In genomic region chr11:34957606-34958005, GRCh38 we compare ENCODE assay signal across 2 cellular contexts.
TF ChIP-seq lines count a peak whose summit lies in the region.

No MANE protein-coding gene starts in this region.

TF ChIP-seq in liver, 16 proteins besides CTCF, POLR2A, EP300 and RAD21:
- TF ChIP-seq RXRA (IDR thresholded peaks at IDR 0.05) (peak in 1 of 2 donors; percentile 60), FOXA2 (IDR thresholded peaks at IDR 0.05) (peak; percentile 48), NR2F2 (IDR thresholded peaks at IDR 0.05) (no peak), JUND (IDR thresholded peaks at IDR 0.05) (peak in 1 of 2 donors; percentile 22), HNF4G (IDR thresholded peaks at IDR 0.05) (no peak), REST (IDR thresholded peaks at IDR 0.05) (no peak), HNF4A (conservative IDR thresholded peaks at IDR 0.05) (peak; percentile 25 to 51), FOXA1 (IDR thresholded peaks at IDR 0.05) (no peak), EGR1 (IDR thresholded peaks at IDR 0.05; ENCODE audit: low read depth in 2 of 2) (peak in 1 of 2 donors; percentile 43), GABPA (IDR thresholded peaks at IDR 0.05 in 1 of 2, conservative IDR thresholded peaks at IDR 0.05 in 1 of 2) (no peak), TAF1 (conservative IDR thresholded peaks at IDR 0.05) (no peak), YY1 (IDR thresholded peaks at IDR 0.05) (peak; percentile 89), SP1 (IDR thresholded peaks at IDR 0.05) (peak; percentile 49)
- TF ChIP-seq, protein P1, sequence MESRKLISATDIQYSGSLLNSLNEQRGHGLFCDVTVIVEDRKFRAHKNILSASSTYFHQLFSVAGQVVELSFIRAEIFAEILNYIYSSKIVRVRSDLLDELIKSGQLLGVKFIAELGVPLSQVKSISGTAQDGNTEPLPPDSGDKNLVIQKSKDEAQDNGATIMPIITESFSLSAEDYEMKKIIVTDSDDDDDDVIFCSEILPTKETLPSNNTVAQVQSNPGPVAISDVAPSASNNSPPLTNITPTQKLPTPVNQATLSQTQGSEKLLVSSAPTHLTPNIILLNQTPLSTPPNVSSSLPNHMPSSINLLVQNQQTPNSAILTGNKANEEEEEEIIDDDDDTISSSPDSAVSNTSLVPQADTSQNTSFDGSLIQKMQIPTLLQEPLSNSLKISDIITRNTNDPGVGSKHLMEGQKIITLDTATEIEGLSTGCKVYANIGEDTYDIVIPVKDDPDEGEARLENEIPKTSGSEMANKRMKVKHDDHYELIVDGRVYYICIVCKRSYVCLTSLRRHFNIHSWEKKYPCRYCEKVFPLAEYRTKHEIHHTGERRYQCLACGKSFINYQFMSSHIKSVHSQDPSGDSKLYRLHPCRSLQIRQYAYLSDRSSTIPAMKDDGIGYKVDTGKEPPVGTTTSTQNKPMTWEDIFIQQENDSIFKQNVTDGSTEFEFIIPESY (IDR thresholded peaks at IDR 0.05): no peak
- TF ChIP-seq, protein P2, sequence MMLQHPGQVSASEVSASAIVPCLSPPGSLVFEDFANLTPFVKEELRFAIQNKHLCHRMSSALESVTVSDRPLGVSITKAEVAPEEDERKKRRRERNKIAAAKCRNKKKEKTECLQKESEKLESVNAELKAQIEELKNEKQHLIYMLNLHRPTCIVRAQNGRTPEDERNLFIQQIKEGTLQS (IDR thresholded peaks at IDR 0.05): peak; percentile 10
- TF ChIP-seq, protein P3, sequence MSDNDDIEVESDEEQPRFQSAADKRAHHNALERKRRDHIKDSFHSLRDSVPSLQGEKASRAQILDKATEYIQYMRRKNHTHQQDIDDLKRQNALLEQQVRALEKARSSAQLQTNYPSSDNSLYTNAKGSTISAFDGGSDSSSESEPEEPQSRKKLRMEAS (IDR thresholded peaks at IDR 0.05): no peak

TF ChIP-seq in HepG2, 621 proteins besides CTCF, POLR2A, EP300 and RAD21:
- TF ChIP-seq NFYB (CRISPR knock-in tag; IDR thresholded peaks at IDR 0.05) (no peak), HOXA5 (CRISPR knock-in tag; IDR thresholded peaks at IDR 0.05) (no peak), MIXL1 (CRISPR knock-in tag; IDR thresholded peaks at IDR 0.05) (no peak), ZNF768 (CRISPR knock-in tag; IDR thresholded peaks at IDR 0.05) (no peak), NR3C1 (CRISPR knock-in tag; IDR thresholded peaks at IDR 0.05) (no peak), REPIN1 (CRISPR knock-in tag; IDR thresholded peaks at IDR 0.05; ENCODE audit: borderline replicate concordance, low read depth) (no peak), TBL1XR1 (IDR thresholded peaks at IDR 0.05; ENCODE audit: borderline replicate concordance, low read length, partially characterized antibody) (no peak), MAF1 (CRISPR knock-in tag; IDR thresholded peaks at IDR 0.05; ENCODE audit: borderline replicate concordance) (no peak), RAD51 (IDR thresholded peaks at IDR 0.05; ENCODE audit: borderline replicate concordance) (no peak), PAWR (CRISPR knock-in tag; IDR thresholded peaks at IDR 0.05; ENCODE audit: borderline replicate concordance) (no peak), ELF3 (CRISPR knock-in tag; IDR thresholded peaks at IDR 0.05) (no peak), CHD2 (IDR thresholded peaks at IDR 0.05; ENCODE audit: low read depth, low read length) (no peak), SETDB1 (CRISPR knock-in tag; IDR thresholded peaks at IDR 0.05; ENCODE audit: borderline replicate concordance) (no peak), EEA1 (CRISPR knock-in tag; IDR thresholded peaks at IDR 0.05; ENCODE audit: borderline replicate concordance) (no peak), NRL (CRISPR knock-in tag; IDR thresholded peaks at IDR 0.05; ENCODE audit: borderline replicate concordance) (no peak), MED1 (CRISPR knock-in tag; IDR thresholded peaks at IDR 0.05) (no peak), RBM39 (IDR thresholded peaks at IDR 0.05; ENCODE audit: low read depth, low read length, poor library complexity, severe bottlenecking) (no peak), HIVEP1 (CRISPR knock-in tag; IDR thresholded peaks at IDR 0.05) (no peak)
- TF ChIP-seq, protein P4, sequence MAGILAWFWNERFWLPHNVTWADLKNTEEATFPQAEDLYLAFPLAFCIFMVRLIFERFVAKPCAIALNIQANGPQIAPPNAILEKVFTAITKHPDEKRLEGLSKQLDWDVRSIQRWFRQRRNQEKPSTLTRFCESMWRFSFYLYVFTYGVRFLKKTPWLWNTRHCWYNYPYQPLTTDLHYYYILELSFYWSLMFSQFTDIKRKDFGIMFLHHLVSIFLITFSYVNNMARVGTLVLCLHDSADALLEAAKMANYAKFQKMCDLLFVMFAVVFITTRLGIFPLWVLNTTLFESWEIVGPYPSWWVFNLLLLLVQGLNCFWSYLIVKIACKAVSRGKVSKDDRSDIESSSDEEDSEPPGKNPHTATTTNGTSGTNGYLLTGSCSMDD (CRISPR knock-in tag; IDR thresholded peaks at IDR 0.05): no peak
- TF ChIP-seq, protein P5, sequence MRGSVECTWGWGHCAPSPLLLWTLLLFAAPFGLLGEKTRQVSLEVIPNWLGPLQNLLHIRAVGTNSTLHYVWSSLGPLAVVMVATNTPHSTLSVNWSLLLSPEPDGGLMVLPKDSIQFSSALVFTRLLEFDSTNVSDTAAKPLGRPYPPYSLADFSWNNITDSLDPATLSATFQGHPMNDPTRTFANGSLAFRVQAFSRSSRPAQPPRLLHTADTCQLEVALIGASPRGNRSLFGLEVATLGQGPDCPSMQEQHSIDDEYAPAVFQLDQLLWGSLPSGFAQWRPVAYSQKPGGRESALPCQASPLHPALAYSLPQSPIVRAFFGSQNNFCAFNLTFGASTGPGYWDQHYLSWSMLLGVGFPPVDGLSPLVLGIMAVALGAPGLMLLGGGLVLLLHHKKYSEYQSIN (CRISPR knock-in tag; IDR thresholded peaks at IDR 0.05; ENCODE audit: borderline replicate concordance): no peak
TF ChIP-seq in HepG2: peak in this region for 0.
